14 cellular contexts compared by ENCODE assay signal in the genomic region with DNA sequence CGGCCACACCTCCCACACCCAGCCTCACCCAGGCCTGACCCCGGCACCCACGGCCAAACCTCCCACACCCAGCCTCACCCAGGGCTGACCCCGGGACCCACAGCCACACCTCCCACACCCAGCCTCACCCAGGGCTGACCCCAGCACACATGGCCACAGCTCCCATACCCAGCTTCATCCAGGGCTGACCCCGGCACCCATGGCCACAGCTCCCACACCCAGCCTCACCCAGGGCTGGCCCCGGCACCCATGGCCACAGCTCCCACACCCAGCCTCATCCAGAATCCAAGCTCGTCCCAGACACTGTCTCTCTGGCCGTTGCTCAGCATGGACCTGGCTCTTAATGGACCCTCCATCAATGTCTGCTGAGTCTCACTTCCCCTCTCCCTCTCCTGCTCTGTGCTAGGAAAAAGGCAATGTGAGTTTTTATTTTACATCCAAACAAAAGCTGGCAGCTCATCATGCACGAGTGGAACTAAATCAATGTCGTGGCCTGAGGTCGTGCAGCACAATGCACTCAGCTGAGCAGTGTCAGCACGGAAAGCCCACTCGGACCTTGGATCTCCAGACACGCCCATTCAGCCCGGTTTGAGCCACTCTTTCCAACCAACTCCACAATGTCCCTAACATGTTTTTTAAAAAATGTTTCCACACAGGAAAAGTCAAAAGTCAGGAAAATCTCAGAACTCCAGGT. TPM values are rescaled to one million over a fixed set of nuclear protein-coding genes. Genes with fewer than 3 reads are reported as not detected.
DNase-seq lines count a peak whose midpoint lies in the region; TF ChIP-seq lines count a peak whose summit lies in the region.
"Had no signal": no experiment of that assay in that cellular context is flagged by ENCODE, and none has a peak within 500 bp of the region (broad histone marks: within the 10 kb centered on the region; RNA-seq: fewer than 3 reads in every experiment).

No MANE protein-coding gene starts in this region.

- CTCF ChIA-PET in Caco-2 (lab: Charles Lee): no interaction called here

- H3K27me3 ChIP-seq in Caco-2 (replicated peaks; ENCODE audit: control insufficient read depth, insufficient read depth, low read length) (no peaks in the 10 kb centered on the region), hepatocyte (no peaks in the 10 kb centered on the region)
- H3K27me3 ChIP-seq: ascending aorta had no signal

- peaks cover 71% of the 10 kb centered on the region for H3K79me2 ChIP-seq in hepatocyte

- no peaks in the 10 kb centered on the region for H3K36me3 ChIP-seq in Caco-2 (ENCODE audit: control insufficient read depth, insufficient read depth, low read length)
- no peaks in the 10 kb centered on the region for H3K36me3 ChIP-seq in hepatocyte (replicated peaks; ENCODE audit: insufficient read depth, low read depth)
- H3K36me3 ChIP-seq: ascending aorta had no signal

- H3K9me3 Mint-ChIP-seq in Caco-2 (ENCODE audit: unreplicated experiment) (no peaks in the 10 kb centered on the region), osteocyte (ENCODE audit: unreplicated experiment) (no peaks in the 10 kb centered on the region)
- H3K9me3 Mint-ChIP-seq: T-helper 1 cell treated with Interleukin-12 subunit alpha and Interleukin-12 subunit beta and Interleukin-4 antibody, amounts not matched to agents 30 μg/mL and 1 μg/mL, for 36 hours had no signal

- H3K9me3 ChIP-seq in Caco-2 (no peaks in the 10 kb centered on the region), hepatocyte (ENCODE audit: low read depth) (no peaks in the 10 kb centered on the region)
- H3K9me3 ChIP-seq: ascending aorta had no signal

- H2AFZ ChIP-seq in hepatocyte: no peak overlapping the region

- POLR2A ChIA-PET in Caco-2 (lab: Charles Lee): no interaction called here

- peaks cover 9% of the 10 kb centered on the region for H3K36me3 Mint-ChIP-seq in Caco-2 (ENCODE audit: insufficient read depth, unreplicated experiment)
- H3K36me3 Mint-ChIP-seq in osteocyte (ENCODE audit: unreplicated experiment): no peaks in the 10 kb centered on the region
- H3K36me3 Mint-ChIP-seq: activated CD8-positive, alpha-beta memory T cell treated with anti-CD3 and anti-CD28 coated beads, Interleukin-2, amount 10 ng/mL, durations not matched to agents 7 days and 5 days had no signal

- H4K20me1 ChIP-seq in hepatocyte (ENCODE audit: insufficient read depth, poor library complexity, severe bottlenecking): peaks cover 13% of the 10 kb centered on the region

- no peaks in the 10 kb centered on the region for H3K9me2 ChIP-seq in hepatocyte (replicated peaks; ENCODE audit: insufficient read depth)

- 40% methylated on average over 11 of the region's 15 CpGs for WGBS in hepatocyte (ENCODE audit: low lambda C conversion rate, missing lambda C conversion rate)

- peak overlapping the region; percentile 41 for H3K4me3 Mint-ChIP-seq in Caco-2 (ENCODE audit: unreplicated experiment)
- H3K4me3 Mint-ChIP-seq in osteocyte (ENCODE audit: unreplicated experiment): no peak overlapping the region
- H3K4me3 Mint-ChIP-seq: activated CD8-positive, alpha-beta memory T cell treated with anti-CD3 and anti-CD28 coated beads, Interleukin-2, amount 10 ng/mL, durations not matched to agents 7 days and 5 days; T-helper 1 cell treated with Interleukin-12 subunit alpha and Interleukin-12 subunit beta and Interleukin-4 antibody, amounts not matched to agents 30 μg/mL and 1 μg/mL, for 36 hours had no signal

- BruUV-seq in Caco-2 (replicated peaks; lab: Mats Ljungman, UMichigan): no TSS peak

- H3K27ac Mint-ChIP-seq in Caco-2 (ENCODE audit: unreplicated experiment): peak overlapping the region; percentile 90
- peak overlapping the region; percentile 38 for H3K27ac Mint-ChIP-seq in osteocyte (ENCODE audit: unreplicated experiment)
- H3K27ac Mint-ChIP-seq: activated CD8-positive, alpha-beta memory T cell treated with anti-CD3 and anti-CD28 coated beads, Interleukin-2, amount 10 ng/mL, durations not matched to agents 7 days and 5 days; T-helper 1 cell treated with Interleukin-12 subunit alpha and Interleukin-12 subunit beta and Interleukin-4 antibody, amounts not matched to agents 30 μg/mL and 1 μg/mL, for 36 hours had no signal

- intact Hi-C loops in Caco-2 (cut with micrococcal nuclease; ENCODE audit: unreplicated experiment): no loop called here

- DNase-seq in Caco-2 (no peak), hepatocyte (ENCODE audit: low spot score) (no peak), osteocyte (ENCODE audit: extremely low spot score, unreplicated experiment) (no peak), foreskin fibroblast (no peak), D341Med (ENCODE audit: low spot score) (no peak), coronary artery (ENCODE audit: low spot score) (no peak), 8988T (no peak)
- DNase-seq: activated CD8-positive, alpha-beta memory T cell treated with anti-CD3 and anti-CD28 coated beads, Interleukin-2, amount 10 ng/mL, durations not matched to agents 7 days and 5 days; activated gamma-delta T cell; NCI-H2029; stimulated activated CD4-positive, alpha-beta T cell treated with anti-CD3 and anti-CD28 coated beads, Interleukin-1b, Interleukin-23, amount 100 ng/mL, for 48 hours had no signal

- TF ChIP-seq CTCF in Caco-2 (IDR thresholded peaks at IDR 0.05; ENCODE audit: insufficient read depth in 1 of 2, low read depth in 1 of 2, low read length in 1 of 2, severe bottlenecking in 1 of 2, unreplicated experiment in 1 of 2) (no peak), VCaP (conservative IDR thresholded peaks at IDR 0.05) (no peak), hepatocyte (IDR thresholded peaks at IDR 0.05; ENCODE audit: poor library complexity) (no peak), osteocyte (IDR thresholded peaks at IDR 0.05) (no peak), foreskin fibroblast (IDR thresholded peaks at IDR 0.05; ENCODE audit: low read depth, low read length) (no peak), coronary artery (IDR thresholded peaks at IDR 0.05) (no peak)

- H3K4me3 ChIP-seq in Caco-2 (ENCODE audit: low read depth, low read length) (no peak overlapping the region), hepatocyte (no peak overlapping the region), foreskin fibroblast (ENCODE audit: low read depth in 1 of 2, low read length in 2 of 2) (no peak overlapping the region), coronary artery (no peak overlapping the region)
- H3K4me3 ChIP-seq: ascending aorta had no signal

- H3K4me1 ChIP-seq in Caco-2: peaks cover 62% of the 10 kb centered on the region
- H3K4me1 ChIP-seq in hepatocyte (ENCODE audit: insufficient read depth): peaks cover 75% of the 10 kb centered on the region
- H3K4me1 ChIP-seq: ascending aorta had no signal

- peak overlapping the region; percentile 80 for H3K27ac ChIP-seq in VCaP
- peak overlapping the region; percentile 92 for H3K27ac ChIP-seq in hepatocyte
- H3K27ac ChIP-seq in coronary artery: no peak overlapping the region
- H3K27ac ChIP-seq: ascending aorta had no signal

- peaks cover 53% of the 10 kb centered on the region for H3K4me1 Mint-ChIP-seq in Caco-2 (ENCODE audit: low read depth, unreplicated experiment)
- peaks cover 56% of the 10 kb centered on the region for H3K4me1 Mint-ChIP-seq in osteocyte (ENCODE audit: unreplicated experiment)
- H3K4me1 Mint-ChIP-seq: activated CD8-positive, alpha-beta memory T cell treated with anti-CD3 and anti-CD28 coated beads, Interleukin-2, amount 10 ng/mL, durations not matched to agents 7 days and 5 days had no signal

- peak overlapping the region; percentile 69 for H3K4me2 ChIP-seq in hepatocyte

- H3K27me3 Mint-ChIP-seq in Caco-2 (ENCODE audit: insufficient read depth, unreplicated experiment) (no peaks in the 10 kb centered on the region), osteocyte (ENCODE audit: unreplicated experiment) (no peaks in the 10 kb centered on the region)

RNA-seq across cellular contexts. Expression of a gene that starts 36.0 kb away (rescaled TPM):
- total RNA-seq in Caco-2 (2022) (11.2 and 13.6 TPM in 2 replicates), hepatocyte (23.2 and 27.1 TPM in 2 replicates), osteocyte (20.4 and 20.8 TPM in 2 replicates)
- 24.5 and 31.7 TPM in 2 replicates for polyA plus RNA-seq in hepatocyte

Comparison
In these comparisons a context has a peak if more than half of its experiments do, and no peak if none do; other contexts are left out.
1. H3K27ac ChIP-seq: peak in VCaP (single experiment) and hepatocyte (single experiment); none in coronary artery (0 of 2).